In the genomic region with DNA sequence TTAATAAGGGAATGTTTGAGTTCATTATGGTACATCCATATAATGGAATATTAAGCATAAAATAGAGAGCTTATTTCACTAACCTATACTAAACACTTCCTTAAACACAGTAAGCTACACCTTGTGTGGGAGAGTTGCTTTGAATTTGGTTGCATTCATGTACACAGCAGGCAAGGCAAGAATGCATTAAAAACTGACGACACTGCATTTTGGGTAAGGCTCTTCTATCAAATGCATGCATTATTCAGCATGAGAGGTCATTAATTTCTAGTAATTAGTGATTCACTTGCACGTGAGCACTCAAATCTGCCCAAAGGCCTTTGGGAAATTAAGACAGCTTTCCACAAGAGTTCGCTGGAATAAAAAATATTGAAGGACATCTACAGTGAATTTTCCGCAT, we compare ENCODE assay signal across 6 cellular contexts.
"Had no signal": no experiment of that assay in that cellular context is flagged by ENCODE, and none has a peak within 500 bp of the region (broad histone marks: within the 10 kb centered on the region; RNA-seq: fewer than 3 reads in every experiment).

No MANE protein-coding gene starts in this region.

- H3K9ac ChIP-seq: KMS-11 had no signal

- H3K4me2 ChIP-seq: KMS-11 had no signal

- FAIRE-seq: HTR-8/SVneo, K562 had no signal

- H3K4me3 ChIP-seq: K562 had no signal

- H3K27ac ChIP-seq: HL-60, KMS-11 had no signal

- DNase-seq: KBM-7, KG1 had no signal

- ATAC-seq: K562 had no signal
